In the genomic region with DNA sequence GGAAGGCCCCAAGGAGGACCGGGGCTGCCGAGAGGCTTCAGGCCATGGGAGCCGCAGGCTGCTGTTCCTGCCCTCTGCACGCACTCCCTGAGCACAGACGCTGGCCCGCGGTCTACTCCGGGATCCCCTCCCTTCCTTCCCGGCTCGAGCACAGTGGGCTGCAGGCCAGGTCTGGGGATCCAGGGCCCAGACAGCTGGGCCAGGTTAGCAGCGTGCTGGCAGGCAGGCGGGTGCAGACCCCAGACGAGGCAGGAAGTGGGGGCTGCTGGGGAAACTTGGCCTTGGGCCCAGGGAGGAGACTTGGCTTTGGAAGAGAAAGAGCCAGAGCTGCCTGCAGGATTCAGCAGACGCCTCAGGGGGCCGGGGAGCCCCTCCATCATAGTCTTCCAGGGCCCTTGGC, we compare ENCODE assay signal across 9 cellular contexts. TPM values are rescaled to one million over a fixed set of nuclear protein-coding genes. Genes with fewer than 3 reads are reported as not detected.
DNase-seq lines count a peak whose midpoint lies in the region; ATAC-seq and TF ChIP-seq lines count a peak whose summit lies in the region.
"Had no signal": no experiment of that assay in that cellular context is flagged by ENCODE, and none has a peak within 500 bp of the region (broad histone marks: within the 10 kb centered on the region; RNA-seq: fewer than 3 reads in every experiment).

No MANE protein-coding gene starts in this region.

- no peak for TF ChIP-seq POLR2A in uterus (IDR thresholded peaks at IDR 0.05)

- BruUV-seq in OCI-LY7 (replicated peaks; lab: Mats Ljungman, UMichigan): no TSS peak

- no peak overlapping the region for H3K4me2 ChIP-seq in OCI-LY7 (ENCODE audit: low read length)

- peaks cover 0 to 9% of the 10 kb centered on the region in 2 donors for H3K4me1 ChIP-seq in left lung
- H3K4me1 ChIP-seq in uterus: peaks cover 0 to 14% of the 10 kb centered on the region in 2 donors
- H3K4me1 ChIP-seq in OCI-LY7 (ENCODE audit: insufficient read depth, low read length, poor library complexity, severe bottlenecking): no peaks in the 10 kb centered on the region
- H3K4me1 ChIP-seq: Peyer's patch had no signal

- CTCF ChIA-PET in OCI-LY7 (lab: Charles Lee; ENCODE audit: unreplicated experiment): no interaction called here
- CTCF ChIA-PET in GM10248 (lab: Yijun Ruan, JAX): interaction anchor here (1.1 to 1.8 kb wide), 3 partner anchors 22 to 29 kb away, joined by 3 to 4 read pairs (median 3); no protein-coding TSS in a partner anchor

- DNase-seq in NCI-H1694 treated with DMSO at 0.1 percent for 48 hours (lab: John Stamatoyannopoulos, UW) (peak; percentile 93), brain pericyte (ENCODE audit: low read depth, low spot score) (peak; percentile 36), left lung (peak in 1 of 2 donors; percentile 61), uterus (peak; percentile 65 to 85), OCI-LY7 (ENCODE audit: low spot score) (no peak), GM10248 (ENCODE audit: extremely low spot score) (no peak)
- DNase-seq: activated CD4-positive, alpha-beta memory T cell treated with anti-CD3 and anti-CD28 coated beads, Interleukin-2, amount 10 ng/mL, durations not matched to agents 7 days and 5 days; Peyer's patch had no signal

- H3K9me2 ChIP-seq in OCI-LY7 (ENCODE audit: insufficient read depth, low read length): no peaks in the 10 kb centered on the region

- POLR2A ChIA-PET in OCI-LY7 (lab: Charles Lee): no interaction called here
- POLR2A ChIA-PET in GM10248 (lab: Yijun Ruan, JAX): no interaction called here

- no peaks in the 10 kb centered on the region for H3K36me3 ChIP-seq in left lung
- H3K36me3 ChIP-seq in uterus: no peaks in the 10 kb centered on the region
- no peaks in the 10 kb centered on the region for H3K36me3 ChIP-seq in OCI-LY7 (ENCODE audit: insufficient read depth, low read length)
- H3K36me3 ChIP-seq: Peyer's patch had no signal

- peak; percentile 70 for ATAC-seq in left lung
- no peak for ATAC-seq in GM21423 (IDR thresholded peaks at IDR 0.05; ENCODE audit: unreplicated experiment)

- H3K27ac ChIP-seq in left lung (no peak overlapping the region), uterus (peak overlapping the region; percentile 4 to 44), OCI-LY7 (ENCODE audit: low read depth, low read length, poor library complexity, severe bottlenecking) (no peak overlapping the region)
- H3K27ac ChIP-seq: Peyer's patch had no signal

- no peaks in the 10 kb centered on the region for H3K79me2 ChIP-seq in OCI-LY7 (ENCODE audit: insufficient read depth, low read depth, low read length)

- H3K9me3 ChIP-seq in left lung (no peaks in the 10 kb centered on the region), uterus (no peaks in the 10 kb centered on the region), OCI-LY7 (ENCODE audit: low read length) (no peaks in the 10 kb centered on the region)
- H3K9me3 ChIP-seq: Peyer's patch had no signal

- intact Hi-C loops in left lung (cut with DNase I) (no loop called here), uterus (cut with DNase I; ENCODE audit: low total_unique reads) (no loop called here), OCI-LY7 (cut with micrococcal nuclease; ENCODE audit: unreplicated experiment) (no loop called here)

- no peak overlapping the region for H2AFZ ChIP-seq in OCI-LY7 (ENCODE audit: low read length)

- TF ChIP-seq CTCF in left lung (IDR thresholded peaks at IDR 0.05) (no peak), uterus (IDR thresholded peaks at IDR 0.05) (no peak), OCI-LY7 (conservative IDR thresholded peaks at IDR 0.05; ENCODE audit: low read length) (no peak), GM10248 (IDR thresholded peaks at IDR 0.05; ENCODE audit: control extremely low read depth, extremely low read depth, low read depth, missing control alignments) (no peak)

- H4K20me1 ChIP-seq in OCI-LY7 (ENCODE audit: insufficient read depth, low read length): no peaks in the 10 kb centered on the region

- H3K4me3 ChIP-seq in left lung (no peak overlapping the region), uterus (no peak overlapping the region), OCI-LY7 (ENCODE audit: low read depth, low read length, poor library complexity, severe bottlenecking) (no peak overlapping the region)
- H3K4me3 ChIP-seq: Peyer's patch had no signal

- H3K27me3 ChIP-seq in left lung (peaks cover 0 to 25% of the 10 kb centered on the region in 2 donors), uterus (no peaks in the 10 kb centered on the region)
- H3K27me3 ChIP-seq: Peyer's patch had no signal

RNA-seq across cellular contexts. Expression of a gene that starts 30.2 kb away (rescaled TPM):
- total RNA-seq in left lung (100 to 1,000 TPM in 1 of 2 donors, 10 to 100 TPM in 1; 52.3 to 120 TPM), uterus (1 to 10 TPM; 1.2 to 4.5 (median 2.6) TPM), OCI-LY7 (2022) (not detected in 2 replicates)
- total RNA-seq in OCI-LY7 (2014; rRNA removed; shearing (Covaris generic)): not detected in 2 replicates

RNA-seq across cellular contexts. Expression of a gene that starts 44.0 kb away (rescaled TPM):
- 1 to 10 TPM in 1 of 2 donors, under 1 TPM in 1; 0.50 to 4.3 TPM for total RNA-seq in left lung
- 10 to 100 TPM in 2 of 4 donors, under 1 TPM in 2; under 0.01 to 28.9 (median 6.0) TPM for total RNA-seq in uterus
- total RNA-seq in OCI-LY7 (2014; rRNA removed; shearing (Covaris generic)): not detected in 2 replicates
- total RNA-seq in OCI-LY7 (2022): not detected in 2 replicates
- total RNA-seq: activated CD4-positive, alpha-beta memory T cell treated with anti-CD3 and anti-CD28 coated beads, Interleukin-2, amount 10 ng/mL, durations not matched to agents 7 days and 5 days; Peyer's patch had no signal

RNA-seq across cellular contexts. Expression of a gene that starts 57.5 kb away (rescaled TPM):
- total RNA-seq in left lung (10 to 100 TPM; 37.6 to 57.2 TPM), uterus (10 to 100 TPM; 39.7 to 57.2 (median 46.2) TPM), OCI-LY7 (2022) (7.9 and 11.5 TPM in 2 replicates)
- 4.5 and 8.3 TPM in 2 replicates for total RNA-seq in OCI-LY7 (2014; rRNA removed; shearing (Covaris generic))

Comparison
In these comparisons a context has a peak if more than half of its experiments do, and no peak if none do; other contexts are left out.
1. DNase-seq: peak in NCI-H1694 treated with DMSO at 0.1 percent for 48 hours (single experiment), brain pericyte (single experiment) and uterus (2 of 2); none in OCI-LY7 (single experiment) and GM10248 (single experiment).
2. H3K27ac ChIP-seq: peak in uterus (2 of 2); none in left lung (0 of 2) and OCI-LY7 (single experiment).
3. RNA of a gene that starts 30.2 kb away (total RNA-seq): 52.3 to 120 TPM in left lung; 1.2 to 4.5 TPM in uterus and not detected in OCI-LY7; every median in the first group is over 4 times any median in the second.